21 cellular contexts compared by ENCODE assay signal in the genomic region with DNA sequence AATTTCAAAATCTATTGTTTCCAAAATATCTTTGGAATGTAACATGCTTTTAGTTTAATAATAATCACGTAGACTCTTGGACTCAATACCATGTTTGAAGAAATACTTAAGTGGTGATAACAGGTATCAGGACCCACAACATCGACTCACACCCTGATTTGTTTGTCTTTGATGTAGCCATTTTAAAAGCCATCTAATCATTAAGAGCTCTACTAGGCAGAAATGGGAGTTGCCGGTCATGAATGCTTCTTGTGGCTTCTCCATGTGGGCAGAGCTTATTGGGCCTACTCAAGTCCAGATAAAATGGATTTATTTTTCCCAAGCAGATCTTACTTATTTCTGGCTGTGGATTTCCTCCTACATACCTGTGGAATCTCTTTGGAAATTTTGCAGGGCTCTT.
"Had no signal": no experiment of that assay in that cellular context is flagged by ENCODE, and none has a peak within 500 bp of the region (broad histone marks: within the 10 kb centered on the region; RNA-seq: fewer than 3 reads in every experiment).

No MANE protein-coding gene starts in this region.

- ATAC-seq: foreskin keratinocyte, gastroesophageal sphincter, heart left ventricle, left colon, left lobe of liver, lower lobe of right lung had no signal

- H3K27me3 ChIP-seq: colonic mucosa, esophagus muscularis mucosa, foreskin keratinocyte, gastroesophageal sphincter, heart left ventricle, hepatocyte had no signal

- H3K4me3 ChIP-seq: colonic mucosa, esophagus muscularis mucosa, gastroesophageal sphincter, heart left ventricle, hepatocyte, left ventricle myocardium inferior, lower lobe of right lung had no signal

- H3K4me2 ChIP-seq: hepatocyte had no signal

- H3K27ac ChIP-seq: colonic mucosa, esophagus muscularis mucosa, foreskin keratinocyte, gastroesophageal sphincter, heart left ventricle, hepatocyte, left ventricle myocardium inferior, lower lobe of right lung had no signal

- DNase-seq: colonic mucosa; cortex of kidney; effector CD4-positive, alpha-beta T cell; effector memory CD4-positive, alpha-beta T cell; foreskin keratinocyte; heart left ventricle; hypothalamus; immature natural killer cell; islet precursor cell; kidney; kidney glomerular epithelial cell; left colon; left ventricle myocardium inferior; lower lobe of right lung; mesenchymal stem cell; midbrain; naive B cell had no signal

- H2AFZ ChIP-seq: hepatocyte had no signal

- H3K9me3 ChIP-seq: colonic mucosa, esophagus muscularis mucosa, gastroesophageal sphincter, heart left ventricle, left ventricle myocardium inferior, lower lobe of right lung had no signal

- H3K36me3 ChIP-seq: colonic mucosa, esophagus muscularis mucosa, gastroesophageal sphincter, heart left ventricle, left ventricle myocardium inferior, lower lobe of right lung had no signal

- H3K4me1 ChIP-seq: colonic mucosa, esophagus muscularis mucosa, foreskin keratinocyte, gastroesophageal sphincter, heart left ventricle, lower lobe of right lung had no signal
